8 cellular contexts compared by ENCODE assay signal in genomic region chr18:46324556-46324955, GRCh38.
A peak's percentile ranks its signal among the peaks of the same experiment; 100 is the strongest.
DNase-seq lines count a peak whose midpoint lies in the region; ATAC-seq and TF ChIP-seq lines count a peak whose summit lies in the region.

No MANE protein-coding gene starts in this region.

- peaks cover 6% of the 10 kb centered on the region for H3K27me3 Mint-ChIP-seq in activated T-cell treated with anti-CD3 and anti-CD28 coated beads, Interleukin-2, amount 50 U/mL, for 4 hours (ENCODE audit: low read depth)
- no peaks in the 10 kb centered on the region for H3K27me3 Mint-ChIP-seq in neural crest cell (ENCODE audit: low read depth)
- H3K27me3 Mint-ChIP-seq in activated T-helper 1 cell treated with anti-CD3 and anti-CD28 coated beads, Interleukin-12 subunit alpha, Interleukin-12 subunit beta, Interleukin-2, Interleukin-4 antibody, amounts not matched to agents 30 ng/mL and 10 ng/mL and 1 ng/mL, durations not matched to agents 14 hours and 24 hours and 36 hours (ENCODE audit: insufficient read depth), result peaks cover 13% of the 10 kb centered on the region

- intact Hi-C loops in activated T-helper 1 cell treated with anti-CD3 and anti-CD28 coated beads, Interleukin-12 subunit alpha, Interleukin-12 subunit beta, Interleukin-2, Interleukin-4 antibody, amounts not matched to agents 30 ng/mL and 10 ng/mL and 1 ng/mL, durations not matched to agents 14 hours and 24 hours and 36 hours (cut with micrococcal nuclease), result no loop called here

- DNase-seq in activated T-cell treated with anti-CD3 and anti-CD28 coated beads, Interleukin-2, amount 50 U/mL, for 4 hours, result no peak
- no peak for DNase-seq in activated T-cell treated with anti-CD3 and anti-CD28 coated beads for 4 hours
- DNase-seq in NCI-H460 (ENCODE audit: extremely low read depth, low read depth), result peak; percentile 17
- peak; percentile 23 for DNase-seq in cerebellum (ENCODE audit: low spot score)
- DNase-seq in neural crest cell (ENCODE audit: low read depth, low spot score), result no peak
- no peak for DNase-seq in activated T-helper 1 cell treated with anti-CD3 and anti-CD28 coated beads, Interleukin-12 subunit alpha, Interleukin-12 subunit beta, Interleukin-2, Interleukin-4 antibody, amounts not matched to agents 30 ng/mL and 10 ng/mL and 1 ng/mL, durations not matched to agents 14 hours and 24 hours and 36 hours (ENCODE audit: low spot score)
- DNase-seq in amniotic stem cell (lab: John Stamatoyannopoulos, UW), result no peak

- no peak for TF ChIP-seq CTCF in neural crest cell (conservative IDR thresholded peaks at IDR 0.05)

- no peaks in the 10 kb centered on the region for H3K9me3 Mint-ChIP-seq in activated T-cell treated with anti-CD3 and anti-CD28 coated beads, Interleukin-2, amount 50 U/mL, for 4 hours
- no peaks in the 10 kb centered on the region for H3K9me3 Mint-ChIP-seq in neural crest cell
- no peaks in the 10 kb centered on the region for H3K9me3 Mint-ChIP-seq in activated T-helper 1 cell treated with anti-CD3 and anti-CD28 coated beads, Interleukin-12 subunit alpha, Interleukin-12 subunit beta, Interleukin-2, Interleukin-4 antibody, amounts not matched to agents 30 ng/mL and 10 ng/mL and 1 ng/mL, durations not matched to agents 14 hours and 24 hours and 36 hours

- H3K4me3 Mint-ChIP-seq in activated T-cell treated with anti-CD3 and anti-CD28 coated beads, Interleukin-2, amount 50 U/mL, for 4 hours, result no peak overlapping the region
- H3K4me3 Mint-ChIP-seq in neural crest cell, result peak overlapping the region; percentile 0
- no peak overlapping the region for H3K4me3 Mint-ChIP-seq in activated T-helper 1 cell treated with anti-CD3 and anti-CD28 coated beads, Interleukin-12 subunit alpha, Interleukin-12 subunit beta, Interleukin-2, Interleukin-4 antibody, amounts not matched to agents 30 ng/mL and 10 ng/mL and 1 ng/mL, durations not matched to agents 14 hours and 24 hours and 36 hours

- peak overlapping the region; percentile 60 for H3K27ac Mint-ChIP-seq in neural crest cell (ENCODE audit: unreplicated experiment)
- H3K27ac Mint-ChIP-seq in activated T-helper 1 cell treated with anti-CD3 and anti-CD28 coated beads, Interleukin-12 subunit alpha, Interleukin-12 subunit beta, Interleukin-2, Interleukin-4 antibody, amounts not matched to agents 30 ng/mL and 10 ng/mL and 1 ng/mL, durations not matched to agents 14 hours and 24 hours and 36 hours, result no peak overlapping the region

- no peaks in the 10 kb centered on the region for H3K36me3 Mint-ChIP-seq in activated T-cell treated with anti-CD3 and anti-CD28 coated beads, Interleukin-2, amount 50 U/mL, for 4 hours (ENCODE audit: insufficient read depth)
- no peaks in the 10 kb centered on the region for H3K36me3 Mint-ChIP-seq in neural crest cell (ENCODE audit: low read depth)
- H3K36me3 Mint-ChIP-seq in activated T-helper 1 cell treated with anti-CD3 and anti-CD28 coated beads, Interleukin-12 subunit alpha, Interleukin-12 subunit beta, Interleukin-2, Interleukin-4 antibody, amounts not matched to agents 30 ng/mL and 10 ng/mL and 1 ng/mL, durations not matched to agents 14 hours and 24 hours and 36 hours (ENCODE audit: low read depth), result no peaks in the 10 kb centered on the region

- peak; percentile 48 to 65 for ATAC-seq in activated T-cell treated with anti-CD3 and anti-CD28 coated beads, Interleukin-2, amount 50 U/mL, for 4 hours
- ATAC-seq in HG02970 (IDR thresholded peaks at IDR 0.05; ENCODE audit: low FRiP score, unreplicated experiment), result no peak

- no peaks in the 10 kb centered on the region for H3K4me1 Mint-ChIP-seq in activated T-cell treated with anti-CD3 and anti-CD28 coated beads, Interleukin-2, amount 50 U/mL, for 4 hours (ENCODE audit: low read depth)
- peaks cover 24% of the 10 kb centered on the region for H3K4me1 Mint-ChIP-seq in neural crest cell
- peaks cover 8% of the 10 kb centered on the region for H3K4me1 Mint-ChIP-seq in activated T-helper 1 cell treated with anti-CD3 and anti-CD28 coated beads, Interleukin-12 subunit alpha, Interleukin-12 subunit beta, Interleukin-2, Interleukin-4 antibody, amounts not matched to agents 30 ng/mL and 10 ng/mL and 1 ng/mL, durations not matched to agents 14 hours and 24 hours and 36 hours (ENCODE audit: low read depth)

Comparison
In these comparisons a context has a peak if more than half of its experiments do, and no peak if none do; other contexts are left out.
1. DNase-seq: peak in NCI-H460 (single experiment) and cerebellum (single experiment); none in activated T-cell treated with anti-CD3 and anti-CD28 coated beads, Interleukin-2, amount 50 U/mL, for 4 hours (single experiment), activated T-cell treated with anti-CD3 and anti-CD28 coated beads for 4 hours (single experiment), neural crest cell (single experiment), activated T-helper 1 cell treated with anti-CD3 and anti-CD28 coated beads, Interleukin-12 subunit alpha, Interleukin-12 subunit beta, Interleukin-2, Interleukin-4 antibody, amounts not matched to agents 30 ng/mL and 10 ng/mL and 1 ng/mL, durations not matched to agents 14 hours and 24 hours and 36 hours (single experiment) and amniotic stem cell (single experiment).